In the genomic region with DNA sequence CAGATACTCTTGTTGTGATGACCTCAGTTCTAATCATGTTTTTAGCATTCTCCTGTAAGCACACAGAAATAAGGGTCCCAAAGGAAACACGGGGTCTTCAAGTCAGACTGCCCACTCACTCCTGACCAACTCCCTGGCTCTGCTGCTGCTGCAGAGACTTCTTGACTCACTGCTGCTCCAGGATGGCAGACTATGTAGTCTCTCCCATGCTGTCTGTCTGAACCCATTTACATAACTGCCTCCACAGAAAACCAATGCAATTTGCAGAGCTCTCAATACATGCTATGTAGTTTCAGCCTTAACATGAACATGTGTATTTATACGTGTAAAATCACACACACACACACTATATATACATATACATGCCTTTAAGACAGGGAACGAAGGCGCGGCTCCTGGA, we compare ENCODE assay signal across 24 cellular contexts.
"Had no signal": no experiment of that assay in that cellular context is flagged by ENCODE, and none has a peak within 500 bp of the region (broad histone marks: within the 10 kb centered on the region; RNA-seq: fewer than 3 reads in every experiment).

No MANE protein-coding gene starts in this region.

- H3K9me3 Mint-ChIP-seq: immature natural killer cell; neural crest cell; stimulated activated naive B cell treated with anti-CD40 and anti-IgM and Interleukin-4, amounts not matched to agents 10 μg/mL and 1 μg/mL and 100 μg/mL, for 72 hours had no signal

- H3K36me3 Mint-ChIP-seq: immature natural killer cell; natural killer cell; stimulated activated naive B cell treated with anti-CD40 and anti-IgM and Interleukin-4, amounts not matched to agents 10 μg/mL and 1 μg/mL and 100 μg/mL, for 72 hours had no signal

- H3K27ac Mint-ChIP-seq: immature natural killer cell; mesothelial cell of epicardium; naive B cell; natural killer cell; stimulated activated naive B cell treated with anti-CD40 and anti-IgM and Interleukin-4, amounts not matched to agents 10 μg/mL and 1 μg/mL and 100 μg/mL, for 72 hours had no signal

- H3K4me3 Mint-ChIP-seq: immature natural killer cell; mesothelial cell of epicardium; naive B cell; natural killer cell; neural crest cell; stimulated activated naive B cell treated with anti-CD40 and anti-IgM and Interleukin-4, amounts not matched to agents 10 μg/mL and 1 μg/mL and 100 μg/mL, for 72 hours had no signal

- H3K27me3 Mint-ChIP-seq: naive B cell; stimulated activated naive B cell treated with anti-CD40 and anti-IgM and Interleukin-4, amounts not matched to agents 10 μg/mL and 1 μg/mL and 100 μg/mL, for 72 hours had no signal

- DNase-seq: hippocampal formation; immature natural killer cell; kidney; left ventricle myocardium inferior; mesendoderm; naive B cell; natural killer cell; occipital lobe; psoas muscle; right cardiac atrium; stimulated activated CD4-positive, alpha-beta T cell treated with anti-CD3 and anti-CD28 coated beads, Interleukin-12 subunit alpha, Interleukin-12 subunit beta, amount 100 ng/mL, for 4 hours; stimulated activated CD4-positive, alpha-beta T cell treated with anti-CD3 and anti-CD28 coated beads, Interleukin-15, amount 100 ng/mL, for 24 hours; stimulated activated CD4-positive, alpha-beta T cell treated with anti-CD3 and anti-CD28 coated beads, Interleukin-2, amount 100 ng/mL, for 24 hours; stimulated activated CD4-positive, alpha-beta T cell treated with anti-CD3 and anti-CD28 coated beads, Interleukin-4, amount 100 ng/mL, for 1 hour; stimulated activated naive B cell treated with anti-CD40 and anti-IgM and Interleukin-4, amounts not matched to agents 10 μg/mL and 1 μg/mL and 100 μg/mL, for 72 hours; stimulated activated naive CD8-positive, alpha-beta T cell treated with anti-CD3 and anti-CD28 coated beads, Interleukin-15, Interleukin-2, amounts not matched to agents 100 U/mL and 50 U/mL, for 24 hours; stomach; testis; thyroid gland; transverse colon; upper lobe of right lung had no signal

- H3K4me1 Mint-ChIP-seq: immature natural killer cell; mesothelial cell of epicardium; naive B cell; natural killer cell; stimulated activated naive B cell treated with anti-CD40 and anti-IgM and Interleukin-4, amounts not matched to agents 10 μg/mL and 1 μg/mL and 100 μg/mL, for 72 hours had no signal

- ATAC-seq: natural killer cell; psoas muscle; right cardiac atrium; sciatic nerve; stimulated activated naive B cell treated with anti-CD40 and anti-IgM and Interleukin-4, amounts not matched to agents 10 μg/mL and 1 μg/mL and 100 μg/mL, for 72 hours; stimulated activated naive CD8-positive, alpha-beta T cell treated with anti-CD3 and anti-CD28 coated beads, Interleukin-15, Interleukin-2, amounts not matched to agents 100 U/mL and 50 U/mL, for 24 hours; upper lobe of right lung had no signal
